In the genomic region with DNA sequence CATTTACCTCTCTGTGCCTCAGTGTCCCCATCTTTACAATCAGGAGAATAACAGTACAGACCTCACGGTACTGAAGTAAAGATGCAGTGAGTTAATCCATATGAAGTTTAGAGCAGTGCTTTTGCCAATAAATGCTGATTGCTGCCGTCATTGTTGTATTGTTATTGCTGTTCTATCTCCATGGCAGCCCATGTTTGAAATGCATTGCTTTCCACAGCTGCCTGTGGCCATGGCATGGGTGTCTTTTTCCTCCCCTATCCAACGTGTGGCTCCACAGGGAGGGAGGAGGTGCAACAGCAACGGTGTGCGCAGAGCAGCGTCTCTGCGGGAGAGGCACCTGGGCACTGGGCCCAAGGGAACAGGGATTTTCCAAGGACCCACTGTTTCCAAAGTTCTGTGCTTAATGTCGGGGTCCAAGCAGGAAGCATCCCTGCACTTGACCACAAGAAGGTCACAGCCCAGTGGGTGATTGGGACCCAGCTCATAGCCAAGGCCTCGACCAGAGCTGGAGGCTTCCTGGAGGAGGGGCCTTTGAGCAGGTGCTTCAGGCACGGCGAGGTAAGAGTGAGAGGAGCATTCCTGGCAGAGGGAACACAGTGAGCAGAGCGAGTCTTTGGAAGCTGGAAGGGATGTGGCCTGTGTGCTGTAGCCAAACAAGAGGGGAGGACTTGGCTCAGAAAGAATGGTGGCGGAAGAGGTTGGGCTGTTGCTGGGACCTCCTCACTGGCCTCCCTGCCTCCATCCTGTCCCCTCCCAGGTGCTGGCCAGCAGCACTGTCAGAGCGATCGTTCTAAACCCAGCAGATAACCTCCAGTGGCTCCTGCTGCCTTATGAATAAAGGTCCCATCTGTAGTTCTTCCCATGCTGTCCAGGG, we compare ENCODE assay signal across 9 cellular contexts. TPM values are rescaled to one million over a fixed set of nuclear protein-coding genes. Genes with fewer than 3 reads are reported as not detected.
DNase-seq lines count a peak whose midpoint lies in the region; ATAC-seq and TF ChIP-seq lines count a peak whose summit lies in the region.
"Had no signal": no experiment of that assay in that cellular context is flagged by ENCODE, and none has a peak within 500 bp of the region (broad histone marks: within the 10 kb centered on the region; RNA-seq: fewer than 3 reads in every experiment).

No MANE protein-coding gene starts in this region.

- H3K4me1 ChIP-seq in A673 (ENCODE audit: insufficient read depth, low read length, poor library complexity, severe bottlenecking) (peaks cover 33% of the 10 kb centered on the region), Karpas-422 (ENCODE audit: low read length) (peaks cover 60% of the 10 kb centered on the region), mucosa of descending colon (ENCODE audit: low read depth) (peaks cover 43% of the 10 kb centered on the region)

- H3K4me3 Mint-ChIP-seq in chondrocyte (ENCODE audit: unreplicated experiment) = no peak overlapping the region

- H3K9ac ChIP-seq in Karpas-422 (ENCODE audit: low read length) = peak overlapping the region; percentile 35; the same call in 1 of the 2 replicates

- H2AFZ ChIP-seq in Karpas-422 (ENCODE audit: low read length) = no peak overlapping the region

- H3K27me3 Mint-ChIP-seq in chondrocyte (ENCODE audit: low read depth) = no peaks in the 10 kb centered on the region

- H3K9me3 ChIP-seq in A673 (ENCODE audit: low read depth, low read length, poor library complexity, severe bottlenecking) (no peaks in the 10 kb centered on the region), Karpas-422 (ENCODE audit: low read length) (no peaks in the 10 kb centered on the region), mucosa of descending colon (no peaks in the 10 kb centered on the region)

- H3K36me3 ChIP-seq in A673 (ENCODE audit: insufficient read depth, low read length, poor library complexity, severe bottlenecking) = no peaks in the 10 kb centered on the region
- H3K36me3 ChIP-seq in Karpas-422 (ENCODE audit: insufficient read depth, low read length) = 0 out of 2 replicates have a peak, but pooled peaks cover 3% of the 10 kb centered on the region
- no peaks in the 10 kb centered on the region for H3K36me3 ChIP-seq in mucosa of descending colon (ENCODE audit: low read depth)

- H3K4me2 ChIP-seq in Karpas-422 (ENCODE audit: low read depth, low read length, poor library complexity, severe bottlenecking) = peak overlapping the region; percentile 17

- peaks cover 48% of the 10 kb centered on the region for H3K4me1 Mint-ChIP-seq in chondrocyte (ENCODE audit: low read depth)

- H3K79me2 ChIP-seq in Karpas-422 (ENCODE audit: low read length) = peaks cover 79% of the 10 kb centered on the region

- H3K27ac Mint-ChIP-seq in chondrocyte (ENCODE audit: unreplicated experiment) = peak overlapping the region; percentile 83

- POLR2A ChIA-PET in A673 (lab: Charles Lee; ENCODE audit: low non-redundant PET) = no interaction called here

- peak; percentile 21 for ATAC-seq in mucosa of descending colon
- ATAC-seq in HG03342 (IDR thresholded peaks at IDR 0.05; ENCODE audit: unreplicated experiment) = no peak

- H4K20me1 ChIP-seq in Karpas-422 (ENCODE audit: insufficient read depth, low read depth, low read length) = 0 out of 2 replicates have a peak, but pooled peaks cover 9% of the 10 kb centered on the region

- H3K27me3 ChIP-seq in A673 (replicated peaks; ENCODE audit: insufficient read depth, low read depth, low read length, poor library complexity) (no peaks in the 10 kb centered on the region), Karpas-422 (ENCODE audit: low read length) (no peaks in the 10 kb centered on the region)

- TF ChIP-seq CTCF in A673 (conservative IDR thresholded peaks at IDR 0.05; ENCODE audit: low read depth, low read length) (no peak), chondrocyte (IDR thresholded peaks at IDR 0.05) (no peak), mucosa of descending colon (IDR thresholded peaks at IDR 0.05) (no peak)

- no peaks in the 10 kb centered on the region for H3K9me2 ChIP-seq in Karpas-422 (replicated peaks; ENCODE audit: insufficient read depth, low read length)

- H3K4me3 ChIP-seq in A673 (ENCODE audit: low read depth, low read length, poor library complexity, severe bottlenecking) = no peak overlapping the region
- H3K4me3 ChIP-seq in Karpas-422 (ENCODE audit: low read length) = no peak overlapping the region
- no peak overlapping the region for H3K4me3 ChIP-seq in mucosa of descending colon

- H3K27ac ChIP-seq in A673 (ENCODE audit: low read depth, low read length, poor library complexity, severe bottlenecking) = peak overlapping the region; percentile 46
- peak overlapping the region; percentile 91 for H3K27ac ChIP-seq in Karpas-422 (ENCODE audit: low read length)

- intact Hi-C loops in A673 (cut with micrococcal nuclease; ENCODE audit: unreplicated experiment) (loop anchor here (2.0 to 5.0 kb wide), 3 partner anchors 107 to 348 kb away; no protein-coding TSS in a partner anchor), mucosa of descending colon (cut with DNase I, micrococcal nuclease) (loop anchor here (10.0 kb wide), 2 partner anchors 100 to 160 kb away; no protein-coding TSS in a partner anchor)

- H3K9me3 Mint-ChIP-seq in chondrocyte (ENCODE audit: low read depth) = no peaks in the 10 kb centered on the region

- BruUV-seq in A673 (replicated peaks; lab: Mats Ljungman, UMichigan) = no TSS peak

- CTCF ChIA-PET in A673 (lab: Charles Lee) = no interaction called here

- DNase-seq in A673 (ENCODE audit: low spot score) (no peak), Karpas-422 (no peak), chondrocyte (ENCODE audit: low spot score) (no peak), mucosa of descending colon (peak in 1 of 3 donors; percentile 60), COLO829 (ENCODE audit: low spot score) (no peak), germinal center (ENCODE audit: low spot score) (no peak), DMS114 treated with DMSO at 0.1 percent for 48 hours (lab: John Stamatoyannopoulos, UW; ENCODE audit: unreplicated experiment) (no peak)
- DNase-seq: activated naive CD4-positive, alpha-beta T cell treated with Interleukin-2 at 50 U/mL for 16 hours had no signal

- no peaks in the 10 kb centered on the region for H3K36me3 Mint-ChIP-seq in chondrocyte (ENCODE audit: low read depth)

RNA-seq across cellular contexts. Expression of a gene that starts 3.9 kb away (rescaled TPM):
- total RNA-seq in A673 (2021) = 46.8 and 58.9 TPM in 2 replicates
- total RNA-seq in Karpas-422 (2014; rRNA removed; shearing (Covaris generic); ENCODE audit: low replicate concordance) = 18.2 and 35.1 TPM in 2 replicates
- 24.0 to 28.7 TPM (median 28.6 TPM) in 3 replicates for total RNA-seq in chondrocyte
- total RNA-seq in mucosa of descending colon = 10 to 100 TPM; 12.9 to 29.2 (median 17.0) TPM
